ENCODE assay signal across 1 cellular context in genomic region chr1:212769372-212770167, GRCh38.
TF ChIP-seq lines count a peak whose summit lies in the region.

No MANE protein-coding gene starts in this region.

TF ChIP-seq in K562, 482 proteins besides CTCF, POLR2A, EP300 and RAD21 (continued from another document):
- TF ChIP-seq, protein P1, sequence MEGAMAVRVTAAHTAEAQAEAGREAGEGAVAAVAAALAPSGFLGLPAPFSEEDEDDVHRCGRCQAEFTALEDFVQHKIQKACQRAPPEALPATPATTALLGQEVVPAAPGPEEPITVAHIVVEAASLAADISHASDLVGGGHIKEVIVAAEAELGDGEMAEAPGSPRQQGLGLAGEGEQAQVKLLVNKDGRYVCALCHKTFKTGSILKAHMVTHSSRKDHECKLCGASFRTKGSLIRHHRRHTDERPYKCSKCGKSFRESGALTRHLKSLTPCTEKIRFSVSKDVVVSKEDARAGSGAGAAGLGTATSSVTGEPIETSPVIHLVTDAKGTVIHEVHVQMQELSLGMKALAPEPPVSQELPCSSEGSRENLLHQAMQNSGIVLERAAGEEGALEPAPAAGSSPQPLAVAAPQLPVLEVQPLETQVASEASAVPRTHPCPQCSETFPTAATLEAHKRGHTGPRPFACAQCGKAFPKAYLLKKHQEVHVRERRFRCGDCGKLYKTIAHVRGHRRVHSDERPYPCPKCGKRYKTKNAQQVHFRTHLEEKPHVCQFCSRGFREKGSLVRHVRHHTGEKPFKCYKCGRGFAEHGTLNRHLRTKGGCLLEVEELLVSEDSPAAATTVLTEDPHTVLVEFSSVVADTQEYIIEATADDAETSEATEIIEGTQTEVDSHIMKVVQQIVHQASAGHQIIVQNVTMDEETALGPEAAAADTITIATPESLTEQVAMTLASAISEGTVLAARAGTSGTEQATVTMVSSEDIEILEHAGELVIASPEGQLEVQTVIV (CRISPR knock-in tag; IDR thresholded peaks at IDR 0.05; ENCODE audit: borderline replicate concordance), result no peak
